In the genomic region with DNA sequence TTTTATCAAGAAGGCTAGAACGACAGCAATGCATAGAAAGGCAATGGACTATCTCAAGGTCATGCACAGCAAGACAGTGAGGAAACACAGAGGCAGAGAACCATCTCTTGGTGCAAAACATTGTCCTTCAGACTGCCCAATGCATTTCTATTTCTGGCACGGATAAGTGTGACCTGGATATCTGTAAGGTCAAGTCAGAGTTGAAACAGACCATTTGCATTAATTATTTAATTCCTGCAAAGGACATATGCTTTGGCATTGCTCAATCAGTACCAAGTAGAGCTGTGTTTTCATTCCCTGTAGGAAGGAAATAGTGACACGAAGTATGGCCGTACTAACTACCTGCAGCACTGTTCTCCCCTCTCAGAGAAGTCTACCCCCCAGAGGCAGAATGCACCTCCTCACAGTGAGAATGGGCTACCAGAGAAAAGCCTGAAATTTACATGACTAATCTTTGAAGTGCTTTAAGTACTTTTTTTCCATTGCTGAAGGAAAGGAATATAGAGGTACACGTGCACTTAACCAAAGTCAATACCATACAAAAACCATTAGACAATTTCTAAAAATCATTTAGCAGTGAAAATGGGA, we compare ENCODE assay signal across 21 cellular contexts.
"Had no signal": no experiment of that assay in that cellular context is flagged by ENCODE, and none has a peak within 500 bp of the region (broad histone marks: within the 10 kb centered on the region; RNA-seq: fewer than 3 reads in every experiment).

No MANE protein-coding gene starts in this region.

- H3K27ac Mint-ChIP-seq: endodermal cell; memory B cell; natural killer cell treated with Interleukin-12 subunit alpha and Interleukin-12 subunit beta and Interleukin-15 and Interleukin-18, amount 100 ng/mL, for 72 hours; neural progenitor cell had no signal

- H3K4me3 ChIP-seq: colonic mucosa, heart left ventricle, lower lobe of right lung, neural progenitor cell, ovary, tibial artery, upper lobe of left lung, vagina had no signal

- H3K4me2 ChIP-seq: neural progenitor cell had no signal

- ATAC-seq: lower lobe of right lung; natural killer cell treated with Interleukin-12 subunit alpha and Interleukin-12 subunit beta and Interleukin-15 and Interleukin-18, amount 100 ng/mL, for 72 hours; right cardiac atrium had no signal

- H3K27ac ChIP-seq: colonic mucosa, heart left ventricle, lower lobe of right lung, neural progenitor cell, ovary, tibial artery, upper lobe of left lung, vagina had no signal

- DNase-seq: colonic mucosa; effector CD4-positive, alpha-beta T cell; endodermal cell; erythroblast; heart left ventricle; hypothalamus; kidney glomerular epithelial cell; lower lobe of right lung; midbrain; nucleus accumbens; ovary; right cardiac atrium; small intestine; stimulated activated CD4-positive, alpha-beta T cell treated with anti-CD3 and anti-CD28 coated beads, Interleukin-12 subunit alpha, Interleukin-12 subunit beta, amount 100 ng/mL, for 4 hours; stimulated activated naive CD4-positive, alpha-beta T cell; tibial artery had no signal

- H3K9ac ChIP-seq: neural progenitor cell had no signal

- H3K27me3 ChIP-seq: colonic mucosa, heart left ventricle, neural progenitor cell, ovary, tibial artery, upper lobe of left lung, vagina had no signal

- H3K9me3 Mint-ChIP-seq: endodermal cell; memory B cell; natural killer cell treated with Interleukin-12 subunit alpha and Interleukin-12 subunit beta and Interleukin-15 and Interleukin-18, amount 100 ng/mL, for 72 hours; neural progenitor cell had no signal

- H3K4me1 ChIP-seq: colonic mucosa, lower lobe of right lung, neural progenitor cell, tibial artery, upper lobe of left lung, vagina had no signal

- H2AFZ ChIP-seq: neural progenitor cell had no signal
